ENCODE assay signal across 18 cellular contexts in genomic region chr12:25592725-25593495, GRCh38. TPM values are rescaled to one million over a fixed set of nuclear protein-coding genes. Genes with fewer than 3 reads are reported as not detected.
DNase-seq lines count a peak whose midpoint lies in the region; ATAC-seq and TF ChIP-seq lines count a peak whose summit lies in the region.
"Had no signal": no experiment of that assay in that cellular context is flagged by ENCODE, and none has a peak within 500 bp of the region (broad histone marks: within the 10 kb centered on the region; RNA-seq: fewer than 3 reads in every experiment).

No MANE protein-coding gene starts in this region.

- no peaks in the 10 kb centered on the region for H3K27me3 Mint-ChIP-seq in central memory CD8-positive, alpha-beta T cell
- H3K27me3 Mint-ChIP-seq: CD4-positive, alpha-beta memory T cell had no signal

- TF ChIP-seq CTCF in A673 (conservative IDR thresholded peaks at IDR 0.05; ENCODE audit: low read depth, low read length) (no peak), left lung (IDR thresholded peaks at IDR 0.05) (no peak)

- no peak for ATAC-seq in central memory CD8-positive, alpha-beta T cell (replicated peaks; ENCODE audit: extremely low read depth, poor library complexity, severe bottlenecking)
- ATAC-seq in GM18511 (IDR thresholded peaks at IDR 0.05; ENCODE audit: unreplicated experiment) (no peak), left lung (no peak)
- ATAC-seq: GM23338 had no signal

- H3K4me3 ChIP-seq in A673 (ENCODE audit: low read depth, low read length, poor library complexity, severe bottlenecking) (no peak overlapping the region), left lung (no peak overlapping the region)
- H3K4me3 ChIP-seq: GM23338, SK-N-MC had no signal

- peaks cover 2% of the 10 kb centered on the region for H3K36me3 Mint-ChIP-seq in central memory CD8-positive, alpha-beta T cell (ENCODE audit: insufficient read depth)
- H3K36me3 Mint-ChIP-seq: CD4-positive, alpha-beta memory T cell had no signal

- POLR2A ChIA-PET in A673 (lab: Charles Lee; ENCODE audit: low non-redundant PET): interaction anchor here (0.6 kb wide), 1 partner anchor 172 kb away, joined by 7 read pairs; no protein-coding TSS in a partner anchor

- intact Hi-C loops in A673 (cut with micrococcal nuclease; ENCODE audit: unreplicated experiment) (no loop called here), left lung (cut with DNase I) (no loop called here)

- H3K27me3 ChIP-seq in A673 (replicated peaks; ENCODE audit: insufficient read depth, low read depth, low read length, poor library complexity) (no peaks in the 10 kb centered on the region), left lung (no peaks in the 10 kb centered on the region)

- H3K4me1 Mint-ChIP-seq in central memory CD8-positive, alpha-beta T cell: no peaks in the 10 kb centered on the region
- H3K4me1 Mint-ChIP-seq: GM23338 had no signal

- CTCF ChIA-PET in A673 (lab: Charles Lee): no interaction called here

- H3K36me3 ChIP-seq in A673 (ENCODE audit: insufficient read depth, low read length, poor library complexity, severe bottlenecking): no peaks in the 10 kb centered on the region
- H3K36me3 ChIP-seq in KOPT-K1 (ENCODE audit: insufficient read depth, low read length): no peaks in the 10 kb centered on the region
- H3K36me3 ChIP-seq in left lung: no peaks in the 10 kb centered on the region

- H3K9me3 ChIP-seq in A673 (ENCODE audit: low read depth, low read length, poor library complexity, severe bottlenecking) (no peaks in the 10 kb centered on the region), KOPT-K1 (ENCODE audit: insufficient read depth, low read length, poor library complexity, severe bottlenecking) (peaks cover 28% of the 10 kb centered on the region), left lung (peaks cover 0 to 4% of the 10 kb centered on the region in 2 donors)

- DNase-seq in A673 (ENCODE audit: low spot score): peak; percentile 11
- peak; percentile 13 to 28 for DNase-seq in NCI-H524 (lab: John Stamatoyannopoulos, UW)
- DNase-seq in central memory CD8-positive, alpha-beta T cell (ENCODE audit: low spot score in 2 of 2): no peak
- DNase-seq in DMS79 treated with DMSO at 0.1 percent for 48 hours (lab: John Stamatoyannopoulos, UW): no peak
- DNase-seq in T1000 (lab: John Stamatoyannopoulos, UW): no peak
- no peak for DNase-seq in left lung
- DNase-seq: ACHN; CD4-positive, alpha-beta memory T cell; GF-D8; NCI-H1092; NCI-H2081 treated with DMSO at 0.1 percent for 48 hours; NCI-H446; T-helper 1 cell had no signal

- H3K27ac ChIP-seq in A673 (ENCODE audit: low read depth, low read length, poor library complexity, severe bottlenecking) (no peak overlapping the region), KOPT-K1 (ENCODE audit: low read depth, low read length, poor library complexity, severe bottlenecking) (peak overlapping the region; percentile 10), left lung (no peak overlapping the region)
- H3K27ac ChIP-seq: SK-N-MC had no signal

- no TSS peak for BruUV-seq in A673 (replicated peaks; lab: Mats Ljungman, UMichigan)

- H3K27ac Mint-ChIP-seq in central memory CD8-positive, alpha-beta T cell (ENCODE audit: low read depth): peak overlapping the region; percentile 62
- H3K27ac Mint-ChIP-seq: CD4-positive, alpha-beta memory T cell; GM23338 had no signal

- H3K4me1 ChIP-seq in A673 (ENCODE audit: insufficient read depth, low read length, poor library complexity, severe bottlenecking): no peaks in the 10 kb centered on the region
- H3K4me1 ChIP-seq in left lung: no peaks in the 10 kb centered on the region

- H3K9me3 Mint-ChIP-seq in central memory CD8-positive, alpha-beta T cell: peaks cover 13% of the 10 kb centered on the region

- no peak overlapping the region for H3K4me3 Mint-ChIP-seq in central memory CD8-positive, alpha-beta T cell
- H3K4me3 Mint-ChIP-seq: CD4-positive, alpha-beta memory T cell; GM23338 had no signal

RNA-seq across cellular contexts. Expression of gene LMNTD1, which starts 39.8 kb away (rescaled TPM):
- total RNA-seq in A673 (2021) (not detected in 2 replicates), left lung (1 to 10 TPM in 1 of 2 donors, not detected in 1; 1.7 TPM)
- total RNA-seq: CD4-positive, alpha-beta memory T cell; GM23338; MCF 10A had no signal

Comparison
In these comparisons a context has a peak if more than half of its experiments do, and no peak if none do; other contexts are left out.
1. DNase-seq: peak in A673 (single experiment) and NCI-H524 (2 of 2); none in central memory CD8-positive, alpha-beta T cell (0 of 2), DMS79 treated with DMSO at 0.1 percent for 48 hours (single experiment), T1000 (single experiment) and left lung (0 of 2).